13 cellular contexts compared by ENCODE assay signal in genomic region chr10:78913219-78914059, GRCh38.
DNase-seq lines count a peak whose midpoint lies in the region; ATAC-seq, FAIRE-seq and TF ChIP-seq lines count a peak whose summit lies in the region.
"Had no signal": no experiment of that assay in that cellular context is flagged by ENCODE, and none has a peak within 500 bp of the region (broad histone marks: within the 10 kb centered on the region; RNA-seq: fewer than 3 reads in every experiment).

No MANE protein-coding gene starts in this region.

- H3K4me3 ChIP-seq in H7 (ENCODE audit: insufficient read depth, low read depth, low read length): no peak overlapping the region
- no peak overlapping the region for H3K4me3 ChIP-seq in endodermal cell (ENCODE audit: low read length)
- no peak overlapping the region for H3K4me3 ChIP-seq in pancreas
- H3K4me3 ChIP-seq in A673 (ENCODE audit: low read depth, low read length, poor library complexity, severe bottlenecking): no peak overlapping the region

- no TSS peak for BruUV-seq in A673 (replicated peaks; lab: Mats Ljungman, UMichigan)

- no peak overlapping the region for H3K4me3 Mint-ChIP-seq in endodermal cell
- H3K4me3 Mint-ChIP-seq: activated CD8-positive, alpha-beta T cell treated with anti-CD3 and anti-CD28 coated beads for 36 hours; naive thymus-derived CD4-positive, alpha-beta T cell had no signal

- no peaks in the 10 kb centered on the region for H3K9me3 ChIP-seq in endodermal cell (ENCODE audit: control insufficient read depth, low read length)
- H3K9me3 ChIP-seq in pancreas: no peaks in the 10 kb centered on the region
- H3K9me3 ChIP-seq in A673 (ENCODE audit: low read depth, low read length, poor library complexity, severe bottlenecking): no peaks in the 10 kb centered on the region
- H3K9me3 ChIP-seq: Caco-2 had no signal

- H3K27ac ChIP-seq in endodermal cell (ENCODE audit: low read depth, low read length) (peak overlapping the region; percentile 98), pancreas (peak overlapping the region in 2 of 4 donors; percentile 39 to 42), A673 (ENCODE audit: low read depth, low read length, poor library complexity, severe bottlenecking) (no peak overlapping the region)
- H3K27ac ChIP-seq: brain microvascular endothelial cell had no signal

- H3K9ac ChIP-seq in endodermal cell (ENCODE audit: extremely low read depth, low read length, poor library complexity, severe bottlenecking): no peak overlapping the region

- intact Hi-C loops in pancreas (cut with DNase I) (no loop called here), A673 (cut with micrococcal nuclease; ENCODE audit: unreplicated experiment) (no loop called here)

- H3K27ac Mint-ChIP-seq in endodermal cell: no peak overlapping the region
- H3K27ac Mint-ChIP-seq: activated CD8-positive, alpha-beta T cell treated with anti-CD3 and anti-CD28 coated beads for 36 hours had no signal

- no peak for TF ChIP-seq CTCF in endodermal cell (conservative IDR thresholded peaks at IDR 0.05)
- no peak for TF ChIP-seq CTCF in pancreas (IDR thresholded peaks at IDR 0.05)
- no peak for TF ChIP-seq CTCF in A673 (conservative IDR thresholded peaks at IDR 0.05; ENCODE audit: low read depth, low read length)

- DNase-seq in H7: peak; percentile 90
- peak; percentile 79 to 91 for DNase-seq in NCI-H524 (lab: John Stamatoyannopoulos, UW)
- DNase-seq in endodermal cell: no peak
- DNase-seq in pancreas: peak; percentile 69 to 96 (median 78)
- no peak for DNase-seq in A673 (ENCODE audit: low spot score)
- DNase-seq in stimulated activated CD4-positive, alpha-beta T cell treated with anti-CD3 and anti-CD28 coated beads, Interleukin-4, amount 100 ng/mL, for 24 hours: no peak
- no peak for DNase-seq in stimulated activated CD8-positive, alpha-beta memory T cell treated with anti-CD3 and anti-CD28 coated beads, Interleukin-4, amount 100 ng/mL, for 48 hours
- DNase-seq: activated CD8-positive, alpha-beta T cell treated with anti-CD3 and anti-CD28 coated beads for 36 hours; brain microvascular endothelial cell; Caco-2; foreskin fibroblast; naive thymus-derived CD4-positive, alpha-beta T cell had no signal

- no peaks in the 10 kb centered on the region for H3K9me3 Mint-ChIP-seq in endodermal cell
- H3K9me3 Mint-ChIP-seq: activated CD8-positive, alpha-beta T cell treated with anti-CD3 and anti-CD28 coated beads for 36 hours; naive thymus-derived CD4-positive, alpha-beta T cell had no signal

- CTCF ChIA-PET in A673 (lab: Charles Lee): no interaction called here

- ATAC-seq in pancreas (peak; percentile 60 to 79 (median 71)), HG02610 (IDR thresholded peaks at IDR 0.05; ENCODE audit: unreplicated experiment) (no peak)
- ATAC-seq: activated CD8-positive, alpha-beta T cell treated with anti-CD3 and anti-CD28 coated beads for 36 hours; naive thymus-derived CD4-positive, alpha-beta T cell had no signal

- no peak for FAIRE-seq in pancreas (lab: Jason Lieb, UNC)

- H3K4me1 Mint-ChIP-seq in endodermal cell: no peaks in the 10 kb centered on the region

- WGBS in endodermal cell (ENCODE audit: insufficient coverage in 1 of 2, insufficient read length in 1 of 2), 2 experiments: 53 to 63% methylated on average over 11 to 27 of the region's 28 CpGs
- WGBS in pancreas, 2 donors: 42 to 48% methylated on average over 27 to 28 of the region's 28 CpGs

- no peaks in the 10 kb centered on the region for H3K4me1 ChIP-seq in endodermal cell (ENCODE audit: control insufficient read depth, insufficient read depth, low read length)
- H3K4me1 ChIP-seq in pancreas: peaks cover 6 to 14% (median 7%) of the 10 kb centered on the region in 3 donors
- H3K4me1 ChIP-seq in A673 (ENCODE audit: insufficient read depth, low read length, poor library complexity, severe bottlenecking): peaks cover 9% of the 10 kb centered on the region
- H3K4me1 ChIP-seq: Caco-2 had no signal

- POLR2A ChIA-PET in A673 (lab: Charles Lee; ENCODE audit: low non-redundant PET): no interaction called here

- no peaks in the 10 kb centered on the region for H3K36me3 ChIP-seq in H7 (replicated peaks; ENCODE audit: control insufficient read depth, insufficient read depth, low read length)
- no peaks in the 10 kb centered on the region for H3K36me3 ChIP-seq in endodermal cell (ENCODE audit: control insufficient read depth, insufficient read depth, low read length)
- H3K36me3 ChIP-seq in pancreas: no peaks in the 10 kb centered on the region
- no peaks in the 10 kb centered on the region for H3K36me3 ChIP-seq in A673 (ENCODE audit: insufficient read depth, low read length, poor library complexity, severe bottlenecking)
- H3K36me3 ChIP-seq: brain microvascular endothelial cell had no signal

- peaks cover 19% of the 10 kb centered on the region for H3K27me3 Mint-ChIP-seq in endodermal cell (ENCODE audit: insufficient read depth)
- H3K27me3 Mint-ChIP-seq: activated CD8-positive, alpha-beta T cell treated with anti-CD3 and anti-CD28 coated beads for 36 hours had no signal

- no peaks in the 10 kb centered on the region for H3K36me3 Mint-ChIP-seq in endodermal cell (ENCODE audit: low read depth)
- H3K36me3 Mint-ChIP-seq: naive thymus-derived CD4-positive, alpha-beta T cell had no signal

- H3K27me3 ChIP-seq in H7 (ENCODE audit: control insufficient read depth, insufficient read depth, low read length): peaks cover 2% of the 10 kb centered on the region
- H3K27me3 ChIP-seq in endodermal cell (ENCODE audit: control insufficient read depth, insufficient read depth, low read length, poor library complexity, severe bottlenecking): no peaks in the 10 kb centered on the region
- no peaks in the 10 kb centered on the region for H3K27me3 ChIP-seq in pancreas
- no peaks in the 10 kb centered on the region for H3K27me3 ChIP-seq in A673 (replicated peaks; ENCODE audit: insufficient read depth, low read depth, low read length, poor library complexity)

Comparison
In these comparisons a context has a peak if more than half of its experiments do, and no peak if none do; other contexts are left out.
1. DNase-seq: peak in H7 (single experiment), NCI-H524 (2 of 2) and pancreas (6 of 6); none in endodermal cell (single experiment), A673 (single experiment), stimulated activated CD4-positive, alpha-beta T cell treated with anti-CD3 and anti-CD28 coated beads, Interleukin-4, amount 100 ng/mL, for 24 hours (single experiment) and stimulated activated CD8-positive, alpha-beta memory T cell treated with anti-CD3 and anti-CD28 coated beads, Interleukin-4, amount 100 ng/mL, for 48 hours (single experiment).